Comparison of ENCODE assay signal across 16 cellular contexts in the genomic region with DNA sequence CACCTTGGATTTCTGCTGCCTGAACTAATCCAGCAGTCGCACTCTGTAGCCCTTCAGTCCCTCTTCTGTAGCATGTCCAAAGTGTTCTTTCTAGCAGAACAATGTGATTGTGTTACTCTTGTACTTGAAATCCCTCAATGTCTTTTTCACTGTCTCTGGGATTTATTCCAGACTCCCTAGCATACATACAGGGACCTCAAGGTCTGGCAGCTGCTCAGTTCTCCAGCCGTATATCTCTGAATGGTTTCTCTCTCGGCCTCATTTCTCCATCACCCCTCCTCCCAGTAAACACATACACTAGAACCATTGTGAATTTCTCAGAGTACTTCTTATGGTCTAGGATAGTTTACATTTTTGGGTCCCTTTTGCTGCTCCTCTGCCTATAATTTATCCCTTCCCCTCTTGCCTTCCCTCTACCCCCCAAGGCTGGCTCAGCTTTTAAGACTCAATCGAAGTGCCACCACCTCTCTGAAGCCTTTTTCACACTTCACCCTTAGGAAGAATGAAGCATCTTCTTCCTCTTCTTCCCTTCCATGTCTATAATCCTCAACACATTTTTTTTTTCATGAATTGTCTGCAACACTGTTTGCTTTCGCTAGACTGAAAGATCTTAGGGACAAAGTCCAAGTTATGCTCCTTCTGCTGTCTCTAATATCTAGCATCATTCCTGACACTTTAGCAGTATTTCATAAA.
DNase-seq lines count a peak whose midpoint lies in the region; TF ChIP-seq lines count a peak whose summit lies in the region.
"Had no signal": no experiment of that assay in that cellular context is flagged by ENCODE, and none has a peak within 500 bp of the region (broad histone marks: within the 10 kb centered on the region; RNA-seq: fewer than 3 reads in every experiment).

No MANE protein-coding gene starts in this region.

- peaks cover 3% of the 10 kb centered on the region for H3K9me3 Mint-ChIP-seq in nephron

- peak; percentile 5 for DNase-seq in RPMI7951 (ENCODE audit: low read depth)
- DNase-seq in fibroblast of pulmonary artery (ENCODE audit: low read depth) = peak; percentile 13
- peak; percentile 66 for DNase-seq in superior temporal gyrus (ENCODE audit: extremely low spot score)
- DNase-seq in SW480 (ENCODE audit: low spot score) = no peak
- no peak for DNase-seq in iPS-NIHi11 (ENCODE audit: low spot score)
- no peak for DNase-seq in mesenteric fat pad (ENCODE audit: low spot score)
- DNase-seq: activated CD4-positive, alpha-beta T cell treated with anti-CD3 and anti-CD28 coated beads for 1 hour; activated CD8-positive, alpha-beta T cell treated with anti-CD3 and anti-CD28 coated beads, Interleukin-2, amount 10 ng/mL, durations not matched to agents 7 days and 5 days; MM.1S; NCI-H2029; NCI-H82; stomach had no signal

- peaks cover 13% of the 10 kb centered on the region for H3K36me3 Mint-ChIP-seq in nephron (ENCODE audit: low read depth)

- H3K4me3 Mint-ChIP-seq in nephron = peak overlapping the region in 1 of 3 experiments; percentile 52
- H3K4me3 Mint-ChIP-seq: activated CD8-positive, alpha-beta T cell treated with anti-CD3 and anti-CD28 coated beads, Interleukin-2, amount 10 ng/mL, durations not matched to agents 7 days and 5 days; activated naive CD8-positive, alpha-beta T cell; T-helper 1 cell treated with Interleukin-12 subunit alpha and Interleukin-12 subunit beta and Interleukin-4 antibody, amounts not matched to agents 30 μg/mL and 1 μg/mL, for 36 hours; type B pancreatic cell had no signal

- H3K4me3 ChIP-seq in fibroblast of pulmonary artery (replicated peaks; ENCODE audit: low read depth, low read length) = no peak overlapping the region
- H3K4me3 ChIP-seq: stomach had no signal

- TF ChIP-seq CTCF in fibroblast of pulmonary artery (IDR thresholded peaks at IDR 0.05; ENCODE audit: low read length, missing control alignments) = no peak
- TF ChIP-seq CTCF in nephron (IDR thresholded peaks at IDR 0.05; ENCODE audit: unreplicated experiment in 3 of 3) = no peak

- peak overlapping the region; percentile 94 to 99 (median 99) for H3K27ac Mint-ChIP-seq in nephron
- H3K27ac Mint-ChIP-seq: activated CD8-positive, alpha-beta T cell treated with anti-CD3 and anti-CD28 coated beads, Interleukin-2, amount 10 ng/mL, durations not matched to agents 7 days and 5 days; activated naive CD8-positive, alpha-beta T cell; T-helper 1 cell treated with Interleukin-12 subunit alpha and Interleukin-12 subunit beta and Interleukin-4 antibody, amounts not matched to agents 30 μg/mL and 1 μg/mL, for 36 hours; type B pancreatic cell had no signal

- peaks cover 60% of the 10 kb centered on the region for H3K4me1 Mint-ChIP-seq in nephron

- no peaks in the 10 kb centered on the region for H3K27me3 Mint-ChIP-seq in nephron (ENCODE audit: low read depth)
- H3K27me3 Mint-ChIP-seq: activated naive CD8-positive, alpha-beta T cell; type B pancreatic cell had no signal

Comparison
In these comparisons a context has a peak if more than half of its experiments do, and no peak if none do; other contexts are left out.
1. DNase-seq: peak in RPMI7951 (single experiment), fibroblast of pulmonary artery (single experiment) and superior temporal gyrus (single experiment); none in SW480 (single experiment), iPS-NIHi11 (single experiment) and mesenteric fat pad (single experiment).